ENCODE assay signal across 12 cellular contexts in the genomic region with DNA sequence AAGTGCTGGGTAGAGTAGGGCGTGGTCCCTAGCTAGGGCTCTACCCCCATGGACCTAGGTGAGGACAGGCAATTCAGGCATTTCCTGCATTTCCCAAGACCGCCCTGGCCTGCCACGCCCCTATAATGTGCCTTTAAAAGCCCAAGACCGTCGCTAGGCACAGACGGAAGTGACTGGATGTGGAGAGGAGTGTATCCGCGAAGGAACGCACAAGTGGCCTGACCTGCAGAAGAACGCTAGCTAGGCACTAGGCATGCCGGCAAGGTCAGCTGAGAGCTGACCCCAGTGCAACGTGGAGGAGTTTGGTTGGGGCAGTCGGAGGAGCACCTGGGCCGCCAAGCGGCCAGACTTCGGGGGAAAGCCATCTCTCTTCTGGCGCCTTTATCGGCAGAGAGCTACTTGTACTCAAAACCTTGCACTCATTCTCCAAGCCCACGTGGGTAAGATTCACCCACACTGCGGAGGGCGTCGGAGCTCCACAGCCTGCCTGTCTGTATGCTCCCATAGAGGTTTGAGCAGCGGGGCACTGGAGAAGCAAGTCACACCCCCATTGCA.
DNase-seq lines count a peak whose midpoint lies in the region; ATAC-seq and TF ChIP-seq lines count a peak whose summit lies in the region.
"Had no signal": no experiment of that assay in that cellular context is flagged by ENCODE, and none has a peak within 500 bp of the region (broad histone marks: within the 10 kb centered on the region; RNA-seq: fewer than 3 reads in every experiment).

No MANE protein-coding gene starts in this region.

- no peaks in the 10 kb centered on the region for H3K27me3 ChIP-seq in right atrium auricular region
- H3K27me3 ChIP-seq in iPS-15b (ENCODE audit: control insufficient read depth, insufficient read depth, low read length) = no peaks in the 10 kb centered on the region
- no peaks in the 10 kb centered on the region for H3K27me3 ChIP-seq in upper lobe of left lung
- H3K27me3 ChIP-seq: BE2C had no signal

- peak overlapping the region; percentile 39 for H3K27ac Mint-ChIP-seq in activated CD8-positive, alpha-beta T cell treated with anti-CD3 and anti-CD28 coated beads, Interleukin-2, amount 10 ng/mL, durations not matched to agents 7 days and 5 days

- TF ChIP-seq EP300 in upper lobe of left lung (IDR thresholded peaks at IDR 0.05) = no peak

- H3K36me3 ChIP-seq in right atrium auricular region (no peaks in the 10 kb centered on the region), iPS-15b (ENCODE audit: control insufficient read depth, insufficient read depth, low read length) (no peaks in the 10 kb centered on the region), upper lobe of left lung (no peaks in the 10 kb centered on the region)
- H3K36me3 ChIP-seq: BE2C had no signal

- TF ChIP-seq CTCF in right atrium auricular region (IDR thresholded peaks at IDR 0.05) = no peak
- TF ChIP-seq CTCF in upper lobe of left lung (IDR thresholded peaks at IDR 0.05) = no peak

- TF ChIP-seq POLR2A in upper lobe of left lung (IDR thresholded peaks at IDR 0.05) = no peak

- H3K9me3 ChIP-seq in right atrium auricular region = no peaks in the 10 kb centered on the region
- H3K9me3 ChIP-seq in iPS-15b (ENCODE audit: control insufficient read depth, insufficient read depth, low read length) = no peaks in the 10 kb centered on the region
- peaks cover 0 to 3% (median 0%) of the 10 kb centered on the region in 4 donors for H3K9me3 ChIP-seq in upper lobe of left lung
- H3K9me3 ChIP-seq: BE2C had no signal

- DNase-seq in Right ventricle myocardium superior (no peak), right atrium auricular region (ENCODE audit: low spot score) (no peak), upper lobe of left lung (peak in 1 of 2 donors; percentile 56), caudate nucleus (lab: John Stamatoyannopoulos, UW) (no peak)
- DNase-seq in activated CD8-positive, alpha-beta T cell treated with anti-CD3 and anti-CD28 coated beads, Interleukin-2, amount 10 ng/mL, durations not matched to agents 7 days and 5 days = no peak
- DNase-seq: BE2C, NCI-H2107 had no signal

- no peaks in the 10 kb centered on the region for H3K36me3 Mint-ChIP-seq in activated CD8-positive, alpha-beta T cell treated with anti-CD3 and anti-CD28 coated beads, Interleukin-2, amount 10 ng/mL, durations not matched to agents 7 days and 5 days (ENCODE audit: low read depth)

- intact Hi-C loops in Right ventricle myocardium superior (cut with DNase I) = no loop called here

- ATAC-seq in Right ventricle myocardium superior (ENCODE audit: poor library complexity) = peak; percentile 68
- peak; percentile 44 for ATAC-seq in activated CD8-positive, alpha-beta T cell treated with anti-CD3 and anti-CD28 coated beads, Interleukin-2, amount 10 ng/mL, durations not matched to agents 7 days and 5 days
- ATAC-seq in upper lobe of left lung (ENCODE audit: low FRiP score in 2 of 2) = peak; percentile 46 to 85
- no peak for ATAC-seq in HG03571 (IDR thresholded peaks at IDR 0.05; ENCODE audit: unreplicated experiment)
- ATAC-seq in GM21786 (IDR thresholded peaks at IDR 0.05; ENCODE audit: unreplicated experiment) = no peak

- CTCF ChIA-PET in activated CD8-positive, alpha-beta T cell treated with anti-CD3 and anti-CD28 coated beads, Interleukin-2, amount 10 ng/mL, durations not matched to agents 7 days and 5 days (lab: Charles Lee) = no interaction called here

- 82 to 85% methylated on average over 23 of the region's 23 CpGs for WGBS in upper lobe of left lung, 2 donors

- H3K4me1 Mint-ChIP-seq in activated CD8-positive, alpha-beta T cell treated with anti-CD3 and anti-CD28 coated beads, Interleukin-2, amount 10 ng/mL, durations not matched to agents 7 days and 5 days (ENCODE audit: low read depth) = peaks cover 3% of the 10 kb centered on the region

- no peaks in the 10 kb centered on the region for H3K4me1 ChIP-seq in right atrium auricular region
- H3K4me1 ChIP-seq in iPS-15b (ENCODE audit: control insufficient read depth, insufficient read depth, low read length) = no peaks in the 10 kb centered on the region
- no peaks in the 10 kb centered on the region for H3K4me1 ChIP-seq in upper lobe of left lung
- H3K4me1 ChIP-seq: BE2C had no signal

- no peaks in the 10 kb centered on the region for H3K27me3 Mint-ChIP-seq in activated CD8-positive, alpha-beta T cell treated with anti-CD3 and anti-CD28 coated beads, Interleukin-2, amount 10 ng/mL, durations not matched to agents 7 days and 5 days (ENCODE audit: low read depth)

- no peaks in the 10 kb centered on the region for H3K9me3 Mint-ChIP-seq in activated CD8-positive, alpha-beta T cell treated with anti-CD3 and anti-CD28 coated beads, Interleukin-2, amount 10 ng/mL, durations not matched to agents 7 days and 5 days (ENCODE audit: insufficient read depth)

- peak overlapping the region; percentile 71 for H3K4me3 Mint-ChIP-seq in activated CD8-positive, alpha-beta T cell treated with anti-CD3 and anti-CD28 coated beads, Interleukin-2, amount 10 ng/mL, durations not matched to agents 7 days and 5 days

- H3K4me3 ChIP-seq in right atrium auricular region (peak overlapping the region in 1 of 2 donors; percentile 6), iPS-15b (ENCODE audit: low read depth, low read length) (peak overlapping the region; percentile 88), upper lobe of left lung (peak overlapping the region in 1 of 4 donors; percentile 30)
- H3K4me3 ChIP-seq: SK-N-MC had no signal

- H3K27ac ChIP-seq in right atrium auricular region (no peak overlapping the region), upper lobe of left lung (no peak overlapping the region), caudate nucleus (ENCODE audit: low read depth, low read length) (no peak overlapping the region)
- H3K27ac ChIP-seq: HL-60, SK-N-MC had no signal

- POLR2A ChIA-PET in activated CD8-positive, alpha-beta T cell treated with anti-CD3 and anti-CD28 coated beads, Interleukin-2, amount 10 ng/mL, durations not matched to agents 7 days and 5 days (lab: Charles Lee) = no interaction called here

- peak overlapping the region; percentile 51 for H3K9ac ChIP-seq in iPS-15b (ENCODE audit: low read depth, low read length)

Comparison
In these comparisons a context has a peak if more than half of its experiments do, and no peak if none do; other contexts are left out.
1. ATAC-seq: peak in Right ventricle myocardium superior (single experiment), activated CD8-positive, alpha-beta T cell treated with anti-CD3 and anti-CD28 coated beads, Interleukin-2, amount 10 ng/mL, durations not matched to agents 7 days and 5 days (single experiment) and upper lobe of left lung (2 of 2); none in HG03571 (single experiment) and GM21786 (single experiment).